In the genomic region with DNA sequence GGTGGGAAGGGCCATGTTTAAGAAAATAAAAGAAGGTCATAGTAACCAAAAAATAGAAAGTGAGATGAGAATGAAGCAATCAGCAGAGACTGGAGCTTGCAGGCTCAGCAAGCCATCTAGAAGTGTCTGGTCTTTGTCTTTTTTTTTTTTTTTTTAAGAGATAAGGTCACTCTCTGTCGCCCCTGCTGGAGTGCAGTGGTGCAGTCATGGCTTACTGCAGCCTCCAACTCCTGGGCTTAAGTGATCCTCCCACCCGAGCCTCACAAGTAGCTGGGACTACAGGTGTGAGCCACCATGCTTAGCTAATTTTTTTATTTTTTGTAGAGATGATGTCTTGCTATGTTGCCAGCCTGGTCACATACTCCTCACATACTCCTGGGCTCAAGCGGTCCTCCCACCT, we compare ENCODE assay signal across 1 cellular context.
TF ChIP-seq lines count a peak whose summit lies in the region.

No MANE protein-coding gene starts in this region.

TF ChIP-seq in WTC11, 78 proteins besides CTCF, POLR2A, EP300 and RAD21 (continued from another document):
- TF ChIP-seq, protein P1, sequence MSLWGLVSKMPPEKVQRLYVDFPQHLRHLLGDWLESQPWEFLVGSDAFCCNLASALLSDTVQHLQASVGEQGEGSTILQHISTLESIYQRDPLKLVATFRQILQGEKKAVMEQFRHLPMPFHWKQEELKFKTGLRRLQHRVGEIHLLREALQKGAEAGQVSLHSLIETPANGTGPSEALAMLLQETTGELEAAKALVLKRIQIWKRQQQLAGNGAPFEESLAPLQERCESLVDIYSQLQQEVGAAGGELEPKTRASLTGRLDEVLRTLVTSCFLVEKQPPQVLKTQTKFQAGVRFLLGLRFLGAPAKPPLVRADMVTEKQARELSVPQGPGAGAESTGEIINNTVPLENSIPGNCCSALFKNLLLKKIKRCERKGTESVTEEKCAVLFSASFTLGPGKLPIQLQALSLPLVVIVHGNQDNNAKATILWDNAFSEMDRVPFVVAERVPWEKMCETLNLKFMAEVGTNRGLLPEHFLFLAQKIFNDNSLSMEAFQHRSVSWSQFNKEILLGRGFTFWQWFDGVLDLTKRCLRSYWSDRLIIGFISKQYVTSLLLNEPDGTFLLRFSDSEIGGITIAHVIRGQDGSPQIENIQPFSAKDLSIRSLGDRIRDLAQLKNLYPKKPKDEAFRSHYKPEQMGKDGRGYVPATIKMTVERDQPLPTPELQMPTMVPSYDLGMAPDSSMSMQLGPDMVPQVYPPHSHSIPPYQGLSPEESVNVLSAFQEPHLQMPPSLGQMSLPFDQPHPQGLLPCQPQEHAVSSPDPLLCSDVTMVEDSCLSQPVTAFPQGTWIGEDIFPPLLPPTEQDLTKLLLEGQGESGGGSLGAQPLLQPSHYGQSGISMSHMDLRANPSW (CRISPR knock-in tag; conservative IDR thresholded peaks at IDR 0.05; ENCODE audit: low read depth): no peak
- TF ChIP-seq, protein P2, sequence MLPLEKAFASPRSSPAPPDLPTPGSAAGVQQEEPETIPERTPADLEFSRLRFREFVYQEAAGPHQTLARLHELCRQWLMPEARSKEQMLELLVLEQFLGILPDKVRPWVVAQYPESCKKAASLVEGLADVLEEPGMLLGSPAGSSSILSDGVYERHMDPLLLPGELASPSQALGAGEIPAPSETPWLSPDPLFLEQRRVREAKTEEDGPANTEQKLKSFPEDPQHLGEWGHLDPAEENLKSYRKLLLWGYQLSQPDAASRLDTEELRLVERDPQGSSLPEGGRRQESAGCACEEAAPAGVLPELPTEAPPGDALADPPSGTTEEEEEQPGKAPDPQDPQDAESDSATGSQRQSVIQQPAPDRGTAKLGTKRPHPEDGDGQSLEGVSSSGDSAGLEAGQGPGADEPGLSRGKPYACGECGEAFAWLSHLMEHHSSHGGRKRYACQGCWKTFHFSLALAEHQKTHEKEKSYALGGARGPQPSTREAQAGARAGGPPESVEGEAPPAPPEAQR (CRISPR knock-in tag; IDR thresholded peaks at IDR 0.05): no peak
- no peak for TF ChIP-seq CREM (CRISPR knock-in tag; IDR thresholded peaks at IDR 0.05)
- no peak for TF ChIP-seq ETV6 (CRISPR knock-in tag; IDR thresholded peaks at IDR 0.05)
- no peak for TF ChIP-seq ZNF121 (CRISPR knock-in tag; IDR thresholded peaks at IDR 0.05)
- no peak; the same call in 1 of the 2 replicates for TF ChIP-seq GTF2I (CRISPR knock-in tag; conservative IDR thresholded peaks at IDR 0.05)
- no peak for TF ChIP-seq ZNF396 (CRISPR knock-in tag; IDR thresholded peaks at IDR 0.05; ENCODE audit: borderline replicate concordance)
